ENCODE assay signal across 19 cellular contexts in genomic region chr12:75170786-75171185, GRCh38. TPM values are rescaled to one million over a fixed set of nuclear protein-coding genes. Genes with fewer than 3 reads are reported as not detected.
DNase-seq lines count a peak whose midpoint lies in the region; ATAC-seq, FAIRE-seq and TF ChIP-seq lines count a peak whose summit lies in the region.
"Had no signal": no experiment of that assay in that cellular context is flagged by ENCODE, and none has a peak within 500 bp of the region (broad histone marks: within the 10 kb centered on the region; RNA-seq: fewer than 3 reads in every experiment).

No MANE protein-coding gene starts in this region.

- no peak overlapping the region for H3K27ac Mint-ChIP-seq in activated naive CD4-positive, alpha-beta T cell treated with anti-CD3 and anti-CD28 coated beads, Interleukin-2, amount 10 ng/mL, durations not matched to agents 7 days and 5 days
- H3K27ac Mint-ChIP-seq: IgD-negative memory B cell had no signal

- peak; percentile 67 for ATAC-seq in GM18498 (IDR thresholded peaks at IDR 0.05; ENCODE audit: unreplicated experiment)
- peak; percentile 72 for ATAC-seq in GM19397 (IDR thresholded peaks at IDR 0.05; ENCODE audit: unreplicated experiment)
- ATAC-seq in HG03354 (IDR thresholded peaks at IDR 0.05; ENCODE audit: poor library complexity, severe bottlenecking, unreplicated experiment): peak; percentile 50
- ATAC-seq in GM18505 (IDR thresholded peaks at IDR 0.05; ENCODE audit: unreplicated experiment): no peak
- ATAC-seq: pancreas had no signal

- H3K36me3 Mint-ChIP-seq in activated naive CD4-positive, alpha-beta T cell treated with anti-CD3 and anti-CD28 coated beads, Interleukin-2, amount 10 ng/mL, durations not matched to agents 7 days and 5 days: no peaks in the 10 kb centered on the region
- H3K36me3 Mint-ChIP-seq: IgD-negative memory B cell had no signal

- CTCF ChIA-PET in activated naive CD4-positive, alpha-beta T cell treated with anti-CD3 and anti-CD28 coated beads, Interleukin-2, amount 10 ng/mL, durations not matched to agents 7 days and 5 days (lab: Charles Lee): no interaction called here

- H3K27me3 Mint-ChIP-seq in activated naive CD4-positive, alpha-beta T cell treated with anti-CD3 and anti-CD28 coated beads, Interleukin-2, amount 10 ng/mL, durations not matched to agents 7 days and 5 days: no peaks in the 10 kb centered on the region
- H3K27me3 Mint-ChIP-seq: IgD-negative memory B cell had no signal

- H3K4me1 Mint-ChIP-seq in activated naive CD4-positive, alpha-beta T cell treated with anti-CD3 and anti-CD28 coated beads, Interleukin-2, amount 10 ng/mL, durations not matched to agents 7 days and 5 days: no peaks in the 10 kb centered on the region

- H3K9me3 Mint-ChIP-seq in activated naive CD4-positive, alpha-beta T cell treated with anti-CD3 and anti-CD28 coated beads, Interleukin-2, amount 10 ng/mL, durations not matched to agents 7 days and 5 days: no peaks in the 10 kb centered on the region
- H3K9me3 Mint-ChIP-seq: IgD-negative memory B cell had no signal

- no peak for FAIRE-seq in GM12892 (lab: Jason Lieb, UNC)
- FAIRE-seq: GM19239, pancreas had no signal

- no peak overlapping the region for H3K4me3 Mint-ChIP-seq in activated naive CD4-positive, alpha-beta T cell treated with anti-CD3 and anti-CD28 coated beads, Interleukin-2, amount 10 ng/mL, durations not matched to agents 7 days and 5 days
- H3K4me3 Mint-ChIP-seq: IgD-negative memory B cell had no signal

- DNase-seq in OCI-M1 (lab: John Stamatoyannopoulos, UW) (peak; percentile 69), GM19238 (ENCODE audit: insufficient read length, low spot score) (no peak), GM12892 (ENCODE audit: insufficient read length) (no peak)
- no peak for DNase-seq in activated naive CD4-positive, alpha-beta T cell treated with anti-CD3 and anti-CD28 coated beads, Interleukin-2, amount 10 ng/mL, durations not matched to agents 7 days and 5 days
- DNase-seq: activated CD4-positive, alpha-beta T cell treated with anti-CD3 and anti-CD28 coated beads for 4 hours; activated naive CD4-positive, alpha-beta T cell treated with Interleukin-2 at 50 U/mL for 16 hours; H7; NCI-H1417; NCI-H345; pancreas; stimulated activated CD4-positive, alpha-beta T cell treated with anti-CD3 and anti-CD28 coated beads, Interleukin-4, amount 100 ng/mL, for 1 hour; substantia nigra; T-helper 9 cell had no signal

- TF ChIP-seq POLR2A in GM18505 (IDR thresholded peaks at IDR 0.05; ENCODE audit: borderline replicate concordance, extremely low read depth, insufficient read depth, insufficient read length) (no peak), GM12892 (IDR thresholded peaks at IDR 0.05; ENCODE audit: low read depth, low read length) (no peak)

RNA-seq across cellular contexts. Expression of gene KCNC2, which starts 38.9 kb away (rescaled TPM):
- polyA plus RNA-seq in GM12892 (2012; ENCODE audit: missing spikeins): not detected
- polyA plus RNA-seq: IgD-negative memory B cell had no signal
